ENCODE assay signal across 20 cellular contexts in the genomic region with DNA sequence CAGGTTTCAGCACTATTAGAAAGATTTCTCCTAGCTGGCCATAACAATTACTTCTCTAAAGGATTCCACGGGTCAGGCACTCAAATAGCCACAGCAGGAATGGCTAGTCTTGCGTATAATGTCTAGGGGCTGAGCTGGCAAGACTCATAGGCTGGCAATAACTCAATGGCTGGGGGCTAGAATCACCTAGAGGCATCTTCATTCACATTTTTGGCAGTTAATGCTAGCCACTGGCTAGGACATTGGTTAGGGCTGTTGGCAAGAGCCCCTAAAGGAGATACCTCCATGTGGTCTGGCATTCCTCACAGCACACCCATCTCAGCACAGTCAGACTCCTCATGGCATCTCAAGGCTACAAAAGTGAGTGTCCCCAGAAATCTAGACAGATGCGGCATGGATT.
"Had no signal": no experiment of that assay in that cellular context is flagged by ENCODE, and none has a peak within 500 bp of the region (broad histone marks: within the 10 kb centered on the region; RNA-seq: fewer than 3 reads in every experiment).

No MANE protein-coding gene starts in this region.

- H3K27me3 ChIP-seq: colonic mucosa, right lobe of liver had no signal

- H3K4me3 Mint-ChIP-seq: endodermal cell; naive B cell; nephron; stimulated activated effector memory CD8-positive, alpha-beta T cell treated with anti-CD3 and anti-CD28 coated beads, Interleukin-12 subunit alpha, Interleukin-12 subunit beta, amount 100 ng/mL, for 72 hours had no signal

- H3K4me1 Mint-ChIP-seq: endodermal cell; stimulated activated effector memory CD8-positive, alpha-beta T cell treated with anti-CD3 and anti-CD28 coated beads, Interleukin-12 subunit alpha, Interleukin-12 subunit beta, amount 100 ng/mL, for 72 hours had no signal

- H3K4me3 ChIP-seq: colonic mucosa, heart left ventricle, lung, psoas muscle, right lobe of liver, suprapubic skin, tibial nerve had no signal

- DNase-seq: colonic mucosa; effector CD4-positive, alpha-beta T cell; endodermal cell; heart left ventricle; hippocampal formation; left colon; left ventricle myocardium superior; mesenchymal stem cell; naive B cell; psoas muscle; retina; right lobe of liver; stimulated activated CD4-positive, alpha-beta T cell treated with anti-CD3 and anti-CD28 coated beads, Interleukin-4, amount 100 ng/mL, for 1 hour; stimulated activated CD8-positive, alpha-beta memory T cell treated with anti-CD3 and anti-CD28 coated beads, Interleukin-4, amount 100 ng/mL, for 48 hours; stimulated activated naive CD8-positive, alpha-beta T cell treated with anti-CD3 and anti-CD28 coated beads, Interleukin-15, Interleukin-2, amounts not matched to agents 100 U/mL and 50 U/mL, for 24 hours had no signal

- ATAC-seq: heart left ventricle; left colon; left ventricle myocardium superior; psoas muscle; right lobe of liver; stimulated activated effector memory CD8-positive, alpha-beta T cell treated with anti-CD3 and anti-CD28 coated beads, Interleukin-12 subunit alpha, Interleukin-12 subunit beta, amount 100 ng/mL, for 72 hours; stimulated activated naive CD8-positive, alpha-beta T cell treated with anti-CD3 and anti-CD28 coated beads, Interleukin-15, Interleukin-2, amounts not matched to agents 100 U/mL and 50 U/mL, for 24 hours had no signal

- H3K4me1 ChIP-seq: colonic mucosa, heart left ventricle, psoas muscle, right lobe of liver, suprapubic skin, tibial nerve had no signal

- H3K36me3 Mint-ChIP-seq: stimulated activated effector memory CD8-positive, alpha-beta T cell treated with anti-CD3 and anti-CD28 coated beads, Interleukin-12 subunit alpha, Interleukin-12 subunit beta, amount 100 ng/mL, for 72 hours had no signal

- H3K36me3 ChIP-seq: colonic mucosa, heart left ventricle, right lobe of liver, suprapubic skin, tibial nerve had no signal

- H3K9me3 ChIP-seq: colonic mucosa, psoas muscle, right lobe of liver, suprapubic skin had no signal

- H3K27ac Mint-ChIP-seq: endodermal cell; naive B cell; nephron; stimulated activated effector memory CD8-positive, alpha-beta T cell treated with anti-CD3 and anti-CD28 coated beads, Interleukin-12 subunit alpha, Interleukin-12 subunit beta, amount 100 ng/mL, for 72 hours had no signal

- H3K27ac ChIP-seq: colonic mucosa, heart left ventricle, psoas muscle, right lobe of liver, suprapubic skin, tibial nerve had no signal
